In the genomic region with DNA sequence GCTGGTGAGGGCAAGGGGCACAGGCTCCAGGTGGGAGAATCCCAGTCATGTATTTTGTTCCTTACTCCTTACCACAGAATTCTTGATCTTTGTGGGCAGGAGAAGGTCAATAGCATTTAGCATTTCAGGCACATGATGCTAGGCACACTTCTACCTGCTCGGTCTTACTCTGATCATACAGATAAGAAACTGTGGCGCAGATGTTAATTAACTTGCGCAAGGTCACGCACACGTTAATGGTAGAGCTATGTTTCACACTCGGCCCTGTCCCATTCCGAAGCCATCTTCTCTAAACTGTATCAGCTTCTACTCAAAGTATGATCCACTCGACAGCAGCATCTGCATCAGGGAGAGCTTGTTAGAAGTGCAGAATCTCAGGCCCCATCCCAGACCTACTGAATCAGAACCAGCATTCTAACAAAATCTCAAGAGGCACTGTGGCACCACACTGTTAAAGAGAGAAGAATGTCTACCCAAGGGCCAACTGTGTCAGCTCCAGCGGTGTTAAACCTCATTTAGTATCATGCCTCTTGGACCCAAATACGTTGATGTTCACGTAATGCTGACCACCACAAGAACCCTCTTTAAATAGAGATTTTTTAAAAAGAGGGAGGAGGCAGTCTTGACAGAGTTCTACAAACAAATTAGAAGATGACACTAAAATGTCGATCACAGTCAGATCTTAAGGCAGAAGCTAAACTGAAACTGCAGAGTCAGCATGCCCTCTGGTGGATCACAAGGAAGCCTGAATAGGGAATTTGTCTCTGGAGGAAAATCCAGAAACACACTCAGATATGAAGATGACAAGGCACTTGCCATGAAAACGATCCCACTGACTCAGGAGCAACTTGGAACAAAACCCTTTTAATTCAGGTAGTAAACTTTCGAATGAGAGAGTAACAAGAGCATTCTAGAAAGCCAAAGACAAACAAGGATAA, we compare ENCODE assay signal across 8 cellular contexts. TPM values are rescaled to one million over a fixed set of nuclear protein-coding genes. Genes with fewer than 3 reads are reported as not detected.
A peak's percentile ranks its signal among the peaks of the same experiment; 100 is the strongest.
DNase-seq lines count a peak whose midpoint lies in the region; ATAC-seq, FAIRE-seq and TF ChIP-seq lines count a peak whose summit lies in the region.

No MANE protein-coding gene starts in this region.

- intact Hi-C loops in endothelial cell of umbilical vein (cut with micrococcal nuclease) = loop anchor here (2.0 kb wide), 2 partner anchors 236 to 308 kb away; no protein-coding TSS in a partner anchor

- H3K27ac ChIP-seq in endothelial cell of umbilical vein (ENCODE audit: insufficient read depth, low read depth, low read length) = no peak overlapping the region

- H4K20me1 ChIP-seq in endothelial cell of umbilical vein (replicated peaks; ENCODE audit: control insufficient read depth, extremely low read depth, insufficient read depth, low read length) = no peaks in the 10 kb centered on the region

- DNase-seq in BJ (ENCODE audit: low read depth) (no peak), NCI-H1930 (lab: John Stamatoyannopoulos, UW) (peak; percentile 9 to 18), endothelial cell of umbilical vein (ENCODE audit: low read depth, low spot score) (peak; percentile 8), mucosa of gallbladder (ENCODE audit: low spot score) (peak; percentile 49), GM10266 (ENCODE audit: extremely low spot score) (no peak)
- DNase-seq in activated CD4-positive, alpha-beta T cell treated with anti-CD3 and anti-CD28 coated beads for 48 hours = no peak
- no peak for DNase-seq in activated CD4-positive, alpha-beta T cell treated with anti-CD3 and anti-CD28 coated beads for 1 hour

- no peak for FAIRE-seq in endothelial cell of umbilical vein (lab: Jason Lieb, UNC)

- H3K4me3 ChIP-seq in BJ (ENCODE audit: low read depth, low read length) (no peak overlapping the region), endothelial cell of umbilical vein (replicated peaks in 1 of 3; ENCODE audit: insufficient read depth in 1 of 3, low read depth in 1 of 3, low read length in 3 of 3) (no peak overlapping the region)

- no peaks in the 10 kb centered on the region for H3K79me2 ChIP-seq in endothelial cell of umbilical vein (ENCODE audit: control insufficient read depth, insufficient read depth, low read length)

- H3K4me1 ChIP-seq in endothelial cell of umbilical vein (ENCODE audit: control insufficient read depth, extremely low read depth, insufficient read depth, low read length) = no peaks in the 10 kb centered on the region

- POLR2A ChIA-PET in BJ (lab: Charles Lee) = no interaction called here
- POLR2A ChIA-PET in endothelial cell of umbilical vein (lab: Charles Lee) = no interaction called here

- TF ChIP-seq CTCF in BJ (IDR thresholded peaks at IDR 0.05; ENCODE audit: insufficient read depth, low read depth, low read length) (peak; percentile 63), endothelial cell of umbilical vein (IDR thresholded peaks at IDR 0.05; ENCODE audit: extremely low read depth in 1 of 2, insufficient read depth in 1 of 2, low read depth in 1 of 2, low read length in 2 of 2) (peak in 1 of 2 donors; percentile 27), GM10266 (IDR thresholded peaks at IDR 0.05; ENCODE audit: control insufficient read depth, insufficient read depth, low read depth, missing control alignments) (no peak)

- no peak overlapping the region for H3K4me2 ChIP-seq in endothelial cell of umbilical vein (ENCODE audit: insufficient read depth, low read length)

- no peaks in the 10 kb centered on the region for H3K9me1 ChIP-seq in endothelial cell of umbilical vein (replicated peaks; ENCODE audit: control insufficient read depth, extremely low read depth, insufficient read depth, low read length)

- dilution Hi-C loops in endothelial cell of umbilical vein (cut with MboI; ENCODE audit: extremely low pct_ligation_motif_present, low sequenced_read_pairs) = no loop called here

- no TSS peak for BruUV-seq in endothelial cell of umbilical vein (replicated peaks; lab: Mats Ljungman, UMichigan)

- H3K36me3 ChIP-seq in BJ (ENCODE audit: control insufficient read depth, insufficient read depth, low read length) (no peaks in the 10 kb centered on the region), endothelial cell of umbilical vein (ENCODE audit: control insufficient read depth in 2 of 2, extremely low read depth in 1 of 2, insufficient read depth in 2 of 2, low read length in 2 of 2) (no peaks in the 10 kb centered on the region)

- no peak for ATAC-seq in GM18909 (IDR thresholded peaks at IDR 0.05; ENCODE audit: poor library complexity, unreplicated experiment)

- no peak overlapping the region for H2AFZ ChIP-seq in endothelial cell of umbilical vein (ENCODE audit: low read depth, low read length)

- no peaks in the 10 kb centered on the region for H3K27me3 ChIP-seq in BJ (ENCODE audit: control insufficient read depth, insufficient read depth, low read length)
- H3K27me3 ChIP-seq in endothelial cell of umbilical vein (ENCODE audit: control insufficient read depth in 2 of 2, insufficient read depth in 2 of 2, low read length in 2 of 2) = peaks cover under 1 to 5% of the 10 kb centered on the region in 2 experiments

- CTCF ChIA-PET in BJ (lab: Yijun Ruan, JAX) (interaction anchor here (0.7 to 2.9 kb wide), 13 partner anchors 9 to 332 kb away, joined by 3 to 30 read pairs (median 3); no protein-coding TSS in a partner anchor), endothelial cell of umbilical vein (lab: Charles Lee) (interaction anchor here (1.1 kb wide), 1 partner anchor 236 kb away, joined by 5 read pairs; no protein-coding TSS in a partner anchor)

- H3K9ac ChIP-seq in endothelial cell of umbilical vein (replicated peaks; ENCODE audit: extremely low read depth, insufficient read depth, low read length) = no peak overlapping the region

- no peak for TF ChIP-seq POLR2A in endothelial cell of umbilical vein (IDR thresholded peaks at IDR 0.05; ENCODE audit: low read depth, low read length)

- no peaks in the 10 kb centered on the region for H3K9me3 ChIP-seq in endothelial cell of umbilical vein (replicated peaks; ENCODE audit: control insufficient read depth, insufficient read depth, low read length)

TF ChIP-seq in endothelial cell of umbilical vein, 7 proteins besides CTCF, POLR2A, EP300 and RAD21:
- no peak for TF ChIP-seq GATA2 (IDR thresholded peaks at IDR 0.05; ENCODE audit: insufficient read depth, insufficient read length, low read depth, low read length)
- no peak for TF ChIP-seq MYC (IDR thresholded peaks at IDR 0.05; ENCODE audit: low read depth, low read length)
- TF ChIP-seq, protein P1, sequence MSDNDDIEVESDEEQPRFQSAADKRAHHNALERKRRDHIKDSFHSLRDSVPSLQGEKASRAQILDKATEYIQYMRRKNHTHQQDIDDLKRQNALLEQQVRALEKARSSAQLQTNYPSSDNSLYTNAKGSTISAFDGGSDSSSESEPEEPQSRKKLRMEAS (IDR thresholded peaks at IDR 0.05; ENCODE audit: insufficient read depth, insufficient read length) = no peak
- no peak for TF ChIP-seq EZH2 (IDR thresholded peaks at IDR 0.05; ENCODE audit: borderline replicate concordance, low read depth, low read length, severe bottlenecking)
- no peak for TF ChIP-seq POLR2AphosphoS5 (IDR thresholded peaks at IDR 0.05; ENCODE audit: insufficient read depth, low read depth, low read length)
- TF ChIP-seq JUN (IDR thresholded peaks at IDR 0.05; ENCODE audit: borderline replicate concordance, insufficient read depth, insufficient read length, low read depth) = no peak
- no peak for TF ChIP-seq FOS (IDR thresholded peaks at IDR 0.05; ENCODE audit: borderline replicate concordance, insufficient read depth, low read length)

RNA-seq across cellular contexts. Expression of a gene that starts 7.3 kb away (rescaled TPM):
- polyA plus RNA-seq in BJ (2011; rRNA removed) = 12.1 and 16.8 TPM in 2 replicates
- 4.0 and 7.5 TPM in 2 replicates for polyA minus RNA-seq in BJ (2011; rRNA and poly(A)+ RNA removed)
- not detected in 2 replicates for total RNA-seq in endothelial cell of umbilical vein
- polyA plus RNA-seq in endothelial cell of umbilical vein = 0.06 TPM in 1 of 2 replicates, not detected in the other
- polyA plus RNA-seq in endothelial cell of umbilical vein (2011; cell fraction: cytosol; rRNA removed) = 0.04 TPM in 1 of 2 replicates, not detected in the other
- not detected in 2 replicates for polyA plus RNA-seq in endothelial cell of umbilical vein (2011; cell fraction: nucleus; rRNA removed)
- not detected in 2 replicates for polyA plus RNA-seq in endothelial cell of umbilical vein (2012)
- polyA minus RNA-seq in endothelial cell of umbilical vein = not detected in 2 replicates
- 0.92 TPM for polyA minus RNA-seq in endothelial cell of umbilical vein (2011; cell fraction: cytosol; rRNA and poly(A)+ RNA removed)
- not detected in 2 replicates for polyA minus RNA-seq in endothelial cell of umbilical vein (2011; cell fraction: nucleus; rRNA and poly(A)+ RNA removed)
- 31.1 TPM for total RNA-seq in mucosa of gallbladder

Comparison
In these comparisons a context has a peak if more than half of its experiments do, and no peak if none do; other contexts are left out.
1. DNase-seq: peak in NCI-H1930 (2 of 2), endothelial cell of umbilical vein (single experiment) and mucosa of gallbladder (single experiment); none in BJ (single experiment), activated CD4-positive, alpha-beta T cell treated with anti-CD3 and anti-CD28 coated beads for 48 hours (single experiment), activated CD4-positive, alpha-beta T cell treated with anti-CD3 and anti-CD28 coated beads for 1 hour (single experiment) and GM10266 (single experiment).
2. RNA of a gene that starts 7.3 kb away (total RNA-seq): 31.1 TPM in mucosa of gallbladder (single experiment); not detected in endothelial cell of umbilical vein; every median in the first group is over 10 times any median in the second.